In the genomic region with DNA sequence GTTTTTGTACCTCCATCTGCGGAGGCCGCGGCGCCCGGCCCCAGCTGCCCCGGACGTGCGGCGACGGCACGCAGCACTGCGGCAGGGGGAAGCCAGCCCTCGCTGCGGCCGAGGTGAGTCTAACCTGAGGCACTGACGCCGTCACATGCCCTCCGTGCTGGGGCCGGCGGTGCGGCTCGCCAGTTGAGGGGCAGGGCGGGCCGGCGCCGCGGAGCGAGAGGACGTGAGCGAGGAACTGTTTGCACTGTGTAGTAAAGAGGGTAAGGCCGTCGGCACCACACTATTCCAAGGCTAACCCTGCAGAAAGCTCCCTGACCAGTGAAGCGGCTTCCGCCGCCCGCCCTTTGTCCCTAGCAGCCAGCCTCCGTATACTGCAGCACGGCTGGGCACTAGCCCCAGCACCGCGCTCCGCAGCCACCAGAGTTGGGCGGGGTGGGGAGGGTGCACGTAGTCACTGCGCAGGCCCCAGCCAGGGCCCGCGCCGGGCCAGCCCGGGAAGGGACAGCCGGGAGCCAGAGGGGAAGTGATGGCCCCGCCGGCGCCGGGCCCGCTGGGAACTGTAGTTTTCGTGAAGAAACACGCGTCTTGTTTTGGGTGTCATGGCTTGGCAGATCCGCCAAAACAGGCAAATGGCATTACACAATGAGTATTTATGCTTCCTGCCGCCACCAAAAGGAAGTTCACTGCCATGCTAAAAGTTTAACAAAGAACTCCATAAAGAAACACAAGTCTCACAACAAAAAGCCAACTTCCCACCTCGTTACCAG, we compare ENCODE assay signal across 8 cellular contexts. TPM values are rescaled to one million over a fixed set of nuclear protein-coding genes. Genes with fewer than 3 reads are reported as not detected.
A peak's percentile ranks its signal among the peaks of the same experiment; 100 is the strongest.
DNase-seq lines count a peak whose midpoint lies in the region; ATAC-seq and TF ChIP-seq lines count a peak whose summit lies in the region.

No MANE protein-coding gene starts in this region.

- intact Hi-C loops in Right ventricle myocardium superior (cut with DNase I) (no loop called here), ovary (cut with DNase I) (loop anchor here (2.0 to 10.0 kb wide), 4 partner anchors 15 to 149 kb away; no protein-coding TSS in a partner anchor)

- ATAC-seq in HG02623 (IDR thresholded peaks at IDR 0.05; ENCODE audit: unreplicated experiment) = peak; percentile 43
- ATAC-seq in Right ventricle myocardium superior (ENCODE audit: poor library complexity) = peak; percentile 94

- H3K4me3 ChIP-seq in ovary = peak overlapping the region; percentile 88
- H3K4me3 ChIP-seq in thymus (ENCODE audit: low read length) = peak overlapping the region; percentile 67

- no peak for TF ChIP-seq EP300 in ovary (IDR thresholded peaks at IDR 0.05)

- H3K9me3 ChIP-seq in ovary (no peaks in the 10 kb centered on the region), thymus (ENCODE audit: control insufficient read depth) (no peaks in the 10 kb centered on the region)

- H3K27ac ChIP-seq in ovary (peak overlapping the region; percentile 84 to 98), thymus (ENCODE audit: low read depth) (peak overlapping the region; percentile 95)

- TF ChIP-seq CTCF in GM10266 (IDR thresholded peaks at IDR 0.05; ENCODE audit: control insufficient read depth, insufficient read depth, low read depth, missing control alignments) (no peak), ovary (IDR thresholded peaks at IDR 0.05) (peak in 2 of 3 donors; percentile 54 to 77)

- TF ChIP-seq POLR2A in ovary (IDR thresholded peaks at IDR 0.05) = no peak

- H3K27me3 Mint-ChIP-seq in activated naive CD8-positive, alpha-beta T cell treated with anti-CD3 and anti-CD28 coated beads for 36 hours = no peaks in the 10 kb centered on the region

- peaks cover 59% of the 10 kb centered on the region for H3K4me1 Mint-ChIP-seq in activated naive CD8-positive, alpha-beta T cell treated with anti-CD3 and anti-CD28 coated beads for 36 hours

- peaks cover 37% of the 10 kb centered on the region for H3K36me3 Mint-ChIP-seq in activated naive CD8-positive, alpha-beta T cell treated with anti-CD3 and anti-CD28 coated beads for 36 hours

- 0 to 1% (median 1%) methylated on average over 48 to 60 of the region's 60 CpGs for WGBS in ovary, 3 donors
- WGBS in thymus = under 1% methylated on average over 60 of the region's 60 CpGs

- H3K27me3 ChIP-seq in ovary (no peaks in the 10 kb centered on the region), thymus (ENCODE audit: control insufficient read depth, insufficient read depth) (no peaks in the 10 kb centered on the region)

- no peaks in the 10 kb centered on the region for H3K9me3 Mint-ChIP-seq in activated naive CD8-positive, alpha-beta T cell treated with anti-CD3 and anti-CD28 coated beads for 36 hours

- peaks cover 15% of the 10 kb centered on the region for H3K4me1 ChIP-seq in ovary (ENCODE audit: insufficient read depth)
- peaks cover 32% of the 10 kb centered on the region for H3K4me1 ChIP-seq in thymus (ENCODE audit: control insufficient read depth, insufficient read depth, low read length)

- peak overlapping the region; percentile 86 for H3K4me3 Mint-ChIP-seq in activated naive CD8-positive, alpha-beta T cell treated with anti-CD3 and anti-CD28 coated beads for 36 hours

- H3K36me3 ChIP-seq in ovary (no peaks in the 10 kb centered on the region), thymus (ENCODE audit: control insufficient read depth, insufficient read depth) (no peaks in the 10 kb centered on the region)

- DNase-seq in GM10266 (ENCODE audit: extremely low spot score) (peak; percentile 94), NCI-H1092 treated with DMSO at 0.1 percent for 48 hours (lab: John Stamatoyannopoulos, UW) (peak; percentile 85), SKM-1 (lab: John Stamatoyannopoulos, UW; ENCODE audit: unreplicated experiment) (peak; percentile 83), Right ventricle myocardium superior (peak; percentile 98), ovary (peak; percentile 93 to 96 (median 95))
- DNase-seq in activated naive CD8-positive, alpha-beta T cell treated with anti-CD3 and anti-CD28 coated beads for 36 hours = peak; percentile 95

- peak overlapping the region; percentile 92 for H3K27ac Mint-ChIP-seq in activated naive CD8-positive, alpha-beta T cell treated with anti-CD3 and anti-CD28 coated beads for 36 hours

RNA-seq across cellular contexts. Expression of a gene that starts 0.6 kb away (rescaled TPM):
- 10 to 100 TPM; 60.9 to 65.5 TPM for total RNA-seq in activated naive CD8-positive, alpha-beta T cell treated with anti-CD3 and anti-CD28 coated beads for 36 hours
- total RNA-seq in Right ventricle myocardium superior (25.1 TPM), ovary (100 to 1,000 TPM in 2 of 7 donors, 10 to 100 TPM in 5; 60.2 to 107 (median 86.9) TPM)
- polyA plus RNA-seq in ovary (10 to 100 TPM; 30.4 to 39.8 TPM), thymus (22.3 TPM)

Comparison
In these comparisons a context has a peak if more than half of its experiments do, and no peak if none do; other contexts are left out.
1. Peak in every context shown above with its lines: DNase-seq, ATAC-seq, H3K4me3 ChIP-seq and H3K27ac ChIP-seq.